10 cellular contexts compared by ENCODE assay signal in the genomic region with DNA sequence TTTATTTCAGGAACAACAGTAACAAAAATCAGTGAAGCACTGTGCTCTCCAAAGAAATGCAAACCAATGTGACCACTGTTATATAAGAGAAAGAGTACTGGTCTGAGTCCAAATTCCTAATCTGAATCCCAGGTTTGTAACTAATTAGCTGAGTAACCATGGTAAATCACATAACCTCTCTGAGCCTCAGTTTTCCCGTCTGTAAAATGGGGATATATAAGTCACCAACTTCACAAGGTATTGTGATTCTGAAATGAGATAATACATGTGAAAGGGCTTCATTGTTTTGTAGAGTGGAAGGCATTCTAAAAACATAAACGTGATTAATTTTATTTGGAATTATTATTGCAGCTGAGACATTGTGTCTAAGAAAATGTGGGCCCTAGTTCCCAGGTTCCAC.
"Had no signal": no experiment of that assay in that cellular context is flagged by ENCODE, and none has a peak within 500 bp of the region (broad histone marks: within the 10 kb centered on the region; RNA-seq: fewer than 3 reads in every experiment).

No MANE protein-coding gene starts in this region.

- H3K27ac ChIP-seq: GM23248 had no signal

- H3K9me3 ChIP-seq: HAP-1 had no signal

- ATAC-seq: GM23338, HCT116 had no signal

- H3K4me3 ChIP-seq: GM23248, GM23338, HAP-1 had no signal

- H3K4me1 ChIP-seq: HAP-1 had no signal

- DNase-seq: GM23248, GOT3, H7, H9, HCEC 1CT, HFFc6 had no signal

- H3K4me2 ChIP-seq: GM23338 had no signal

- H2AFZ ChIP-seq: GM23248, GM23338 had no signal

- FAIRE-seq: H54 had no signal

- H3K36me3 ChIP-seq: HAP-1 had no signal

- H3K9ac ChIP-seq: GM23248 had no signal
